In the genomic region with DNA sequence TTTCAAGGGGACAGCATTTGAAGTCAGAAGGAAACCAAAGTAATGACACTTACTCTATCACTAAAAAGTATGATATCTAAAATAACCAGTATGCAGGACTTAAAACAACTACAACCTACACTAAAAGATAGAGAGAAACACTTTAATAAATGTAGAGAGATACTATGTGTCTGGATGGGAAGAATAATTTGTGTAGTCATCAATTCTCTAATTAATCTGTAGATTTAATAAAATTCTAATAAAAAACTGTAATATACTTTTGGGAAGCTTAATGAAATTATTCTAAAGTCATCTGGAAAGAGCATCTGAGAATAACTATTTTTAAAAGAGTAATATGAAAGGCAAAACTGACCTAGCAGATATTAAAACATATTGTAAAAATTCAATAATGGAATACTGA, we compare ENCODE assay signal across 1 cellular context.
TF ChIP-seq lines count a peak whose summit lies in the region.

No MANE protein-coding gene starts in this region.

TF ChIP-seq in HepG2, 621 proteins besides CTCF, POLR2A, EP300 and RAD21:
- no peak for TF ChIP-seq TBX2 (CRISPR knock-in tag; IDR thresholded peaks at IDR 0.05; ENCODE audit: borderline replicate concordance)
- TF ChIP-seq MAFF (IDR thresholded peaks at IDR 0.05; ENCODE audit: low read depth, low read length): peak; percentile 32; the same call in 1 of the 2 replicates
- TF ChIP-seq, protein P1, sequence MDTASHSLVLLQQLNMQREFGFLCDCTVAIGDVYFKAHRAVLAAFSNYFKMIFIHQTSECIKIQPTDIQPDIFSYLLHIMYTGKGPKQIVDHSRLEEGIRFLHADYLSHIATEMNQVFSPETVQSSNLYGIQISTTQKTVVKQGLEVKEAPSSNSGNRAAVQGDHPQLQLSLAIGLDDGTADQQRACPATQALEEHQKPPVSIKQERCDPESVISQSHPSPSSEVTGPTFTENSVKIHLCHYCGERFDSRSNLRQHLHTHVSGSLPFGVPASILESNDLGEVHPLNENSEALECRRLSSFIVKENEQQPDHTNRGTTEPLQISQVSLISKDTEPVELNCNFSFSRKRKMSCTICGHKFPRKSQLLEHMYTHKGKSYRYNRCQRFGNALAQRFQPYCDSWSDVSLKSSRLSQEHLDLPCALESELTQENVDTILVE (CRISPR knock-in tag; IDR thresholded peaks at IDR 0.05): no peak
- TF ChIP-seq MAFK (conservative IDR thresholded peaks at IDR 0.05 in 1 of 2, IDR thresholded peaks at IDR 0.05 in 1 of 2; ENCODE audit: low read length in 2 of 2): peak; percentile 29 to 55; a peak in 3 of 4 replicates
- no peak for TF ChIP-seq MIER2 (CRISPR knock-in tag; IDR thresholded peaks at IDR 0.05)
